ENCODE assay signal across 11 cellular contexts in genomic region chr1:175129182-175129581, GRCh38.
DNase-seq lines count a peak whose midpoint lies in the region; FAIRE-seq and TF ChIP-seq lines count a peak whose summit lies in the region.
"Had no signal": no experiment of that assay in that cellular context is flagged by ENCODE, and none has a peak within 500 bp of the region (broad histone marks: within the 10 kb centered on the region; RNA-seq: fewer than 3 reads in every experiment).

No MANE protein-coding gene starts in this region.

- peak overlapping the region; percentile 98 for H3K27ac ChIP-seq in HUES48 (ENCODE audit: low read depth, low read length)
- H3K27ac ChIP-seq in iPS-18a (ENCODE audit: low read length), result peak overlapping the region; percentile 79
- H3K27ac ChIP-seq in suprapubic skin, result peak overlapping the region; percentile 68
- no peak overlapping the region for H3K27ac ChIP-seq in substantia nigra (ENCODE audit: low read depth, low read length, poor library complexity, severe bottlenecking)
- peak overlapping the region in 1 of 2 donors; percentile 43 for H3K27ac ChIP-seq in small intestine (ENCODE audit: low read depth in 1 of 2, low read length in 1 of 2)

- WGBS in suprapubic skin, result 33% methylated on average over 1 of the region's 1 CpG
- 72 to 93% (median 89%) methylated on average over 1 of the region's 1 CpG for WGBS in small intestine, 3 donors

- peak overlapping the region; percentile 67 for H3K9ac ChIP-seq in HUES48 (ENCODE audit: low read depth, low read length)
- H3K9ac ChIP-seq in iPS-18a (ENCODE audit: low read length), result peak overlapping the region; percentile 36

- H3K4me1 ChIP-seq in HUES48 (ENCODE audit: control insufficient read depth, insufficient read depth, low read length) (peaks cover 32% of the 10 kb centered on the region), iPS-18a (ENCODE audit: control insufficient read depth, low read depth, low read length) (peaks cover 31% of the 10 kb centered on the region), suprapubic skin (peaks cover 29% of the 10 kb centered on the region), small intestine (ENCODE audit: control insufficient read depth in 2 of 2, insufficient read depth in 1 of 2, low read depth in 1 of 2, low read length in 1 of 2) (peaks cover 0 to 7% of the 10 kb centered on the region in 2 donors)

- FAIRE-seq in bronchial epithelial cell (lab: Jason Lieb, UNC) (no peak), small intestine (lab: Jason Lieb, UNC) (no peak)

- H3K9me3 ChIP-seq in HUES48 (ENCODE audit: control insufficient read depth, insufficient read depth, low read length) (no peaks in the 10 kb centered on the region), iPS-18a (ENCODE audit: control insufficient read depth, low read depth, low read length) (no peaks in the 10 kb centered on the region), suprapubic skin (no peaks in the 10 kb centered on the region), small intestine (ENCODE audit: control insufficient read depth, low read depth) (no peaks in the 10 kb centered on the region)

- TF ChIP-seq CTCF in bronchial epithelial cell (IDR thresholded peaks at IDR 0.05; ENCODE audit: insufficient read depth, low read length, severe bottlenecking), result no peak
- TF ChIP-seq CTCF in suprapubic skin (IDR thresholded peaks at IDR 0.05), result no peak

- no peaks in the 10 kb centered on the region for H3K36me3 ChIP-seq in HUES48 (ENCODE audit: control insufficient read depth, insufficient read depth, low read length)
- H3K36me3 ChIP-seq in bronchial epithelial cell (ENCODE audit: control insufficient read depth, insufficient read depth, low read length), result no peaks in the 10 kb centered on the region
- H3K36me3 ChIP-seq in iPS-18a (ENCODE audit: control insufficient read depth, low read depth, low read length), result no peaks in the 10 kb centered on the region
- H3K36me3 ChIP-seq in suprapubic skin, result no peaks in the 10 kb centered on the region
- no peaks in the 10 kb centered on the region for H3K36me3 ChIP-seq in small intestine (ENCODE audit: control insufficient read depth in 2 of 2, insufficient read depth in 2 of 2, low read length in 2 of 2)

- no peak overlapping the region; the same call in 1 of the 2 replicates for H3K4me3 ChIP-seq in HUES48 (ENCODE audit: low read depth, low read length)
- H3K4me3 ChIP-seq in bronchial epithelial cell (ENCODE audit: low read depth, low read length), result no peak overlapping the region
- H3K4me3 ChIP-seq in iPS-18a (ENCODE audit: low read length), result no peak overlapping the region
- H3K4me3 ChIP-seq in suprapubic skin, result no peak overlapping the region
- H3K4me3 ChIP-seq in small intestine (ENCODE audit: low read depth in 1 of 2, low read length in 2 of 2), result no peak overlapping the region

- TF ChIP-seq EP300 in suprapubic skin (IDR thresholded peaks at IDR 0.05), result no peak

- peak; percentile 73 for DNase-seq in bronchial epithelial cell (ENCODE audit: low read depth)
- no peak for DNase-seq in suprapubic skin (ENCODE audit: low spot score in 2 of 2)
- no peak for DNase-seq in substantia nigra (lab: John Stamatoyannopoulos, UW)
- DNase-seq in effector CD8-positive, alpha-beta T cell (lab: John Stamatoyannopoulos, UW), result no peak
- DNase-seq in small intestine, result no peak
- DNase-seq: activated CD4-positive, alpha-beta T cell treated with anti-CD3 and anti-CD28 coated beads for 4 hours; activated gamma-delta T cell treated with Interleukin-2 at 50 U/mL for 16 hours; stimulated activated CD4-positive, alpha-beta T cell treated with anti-CD3 and anti-CD28 coated beads, Interleukin-1b, Interleukin-23, amount 100 ng/mL, for 48 hours; stimulated activated naive CD8-positive, alpha-beta T cell treated with anti-CD3 and anti-CD28 coated beads, Interleukin-15, amount 100 ng/mL, for 72 hours had no signal

- TF ChIP-seq POLR2A in suprapubic skin (IDR thresholded peaks at IDR 0.05), result no peak

- H3K27me3 ChIP-seq in HUES48 (ENCODE audit: control insufficient read depth, insufficient read depth, low read length) (no peaks in the 10 kb centered on the region), bronchial epithelial cell (ENCODE audit: control insufficient read depth, insufficient read depth, low read length) (no peaks in the 10 kb centered on the region), iPS-18a (ENCODE audit: control insufficient read depth, insufficient read depth, low read length) (no peaks in the 10 kb centered on the region), suprapubic skin (no peaks in the 10 kb centered on the region), small intestine (ENCODE audit: control insufficient read depth in 2 of 2, insufficient read depth in 2 of 2, low read length in 2 of 2) (no peaks in the 10 kb centered on the region)
